14 cellular contexts compared by ENCODE assay signal in the genomic region with DNA sequence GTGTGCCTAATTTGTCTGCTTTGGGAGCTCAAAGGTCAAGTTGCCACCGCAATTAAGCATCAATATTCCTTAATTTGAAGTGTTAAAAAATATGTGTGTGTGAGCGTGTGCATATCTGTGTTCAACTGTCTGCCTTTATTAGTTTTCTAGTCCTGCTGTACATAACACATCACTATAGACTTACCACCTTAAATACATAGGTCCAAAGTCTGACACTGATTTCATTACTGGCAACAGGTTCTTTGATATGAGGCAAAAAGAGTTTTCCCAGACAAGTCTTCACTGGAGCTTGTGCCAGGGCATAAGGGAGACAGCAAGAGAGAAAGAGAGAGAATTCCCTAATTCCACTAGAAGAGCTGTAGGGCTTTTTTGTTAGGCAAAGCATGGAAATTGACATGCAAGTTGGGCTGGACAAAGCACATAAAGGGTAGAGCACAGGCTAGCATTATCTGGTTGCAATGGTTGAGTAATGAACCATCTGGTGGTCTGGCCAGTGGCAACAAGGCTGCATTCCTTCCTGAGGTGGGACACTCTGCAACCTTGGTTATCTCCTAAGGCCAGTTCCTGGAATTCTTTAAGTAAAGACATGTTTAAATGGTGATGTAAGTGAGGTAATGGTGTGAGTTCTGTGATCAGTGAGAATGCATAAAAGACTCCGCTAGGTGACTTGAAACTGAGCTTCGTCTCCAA.
DNase-seq lines count a peak whose midpoint lies in the region; ATAC-seq and TF ChIP-seq lines count a peak whose summit lies in the region.
"Had no signal": no experiment of that assay in that cellular context is flagged by ENCODE, and none has a peak within 500 bp of the region (broad histone marks: within the 10 kb centered on the region; RNA-seq: fewer than 3 reads in every experiment).

No MANE protein-coding gene starts in this region.

- H3K79me2 ChIP-seq in ACC112 (ENCODE audit: control insufficient read depth, insufficient read depth, low read length, unreplicated experiment), result no peaks in the 10 kb centered on the region

- ATAC-seq in GM18511 (IDR thresholded peaks at IDR 0.05; ENCODE audit: unreplicated experiment), result no peak
- ATAC-seq: A549; naive thymus-derived CD8-positive, alpha-beta T cell; stimulated activated naive CD8-positive, alpha-beta T cell treated with anti-CD3 and anti-CD28 coated beads, Interleukin-15, Interleukin-2, amounts not matched to agents 100 U/mL and 50 U/mL, for 24 hours had no signal

- H3K27me3 ChIP-seq in ACC112 (ENCODE audit: insufficient read depth, low read length), result no peaks in the 10 kb centered on the region
- H3K27me3 ChIP-seq: gastroesophageal sphincter had no signal

- H3K27ac ChIP-seq in ACC112 (ENCODE audit: low read depth, low read length), result peak overlapping the region; percentile 98
- H3K27ac ChIP-seq: A549 had no signal

- H2AFZ ChIP-seq in ACC112 (ENCODE audit: low read length, unreplicated experiment), result no peak overlapping the region

- H3K4me3 ChIP-seq in ACC112 (ENCODE audit: low read depth, low read length) (no peak overlapping the region), epithelial cell of proximal tubule (ENCODE audit: low read depth, low read length) (no peak overlapping the region)
- H3K4me3 ChIP-seq: A549, gastroesophageal sphincter had no signal

- no peak for TF ChIP-seq CTCF in epithelial cell of proximal tubule (conservative IDR thresholded peaks at IDR 0.05; ENCODE audit: low read depth, low read length)

- H3K4me1 ChIP-seq in ACC112 (ENCODE audit: control insufficient read depth, insufficient read depth, low read length, unreplicated experiment), result peaks cover 44% of the 10 kb centered on the region
- H3K4me1 ChIP-seq: A549 had no signal

- no peaks in the 10 kb centered on the region for H3K36me3 ChIP-seq in ACC112 (ENCODE audit: insufficient read depth, low read length)
- H3K36me3 ChIP-seq: gastroesophageal sphincter had no signal

- DNase-seq in LHCN-M2 (ENCODE audit: low read depth) (peak; percentile 67), epithelial cell of proximal tubule (ENCODE audit: low read depth) (peak; percentile 23), kidney glomerular epithelial cell (lab: John Stamatoyannopoulos, UW) (peak; percentile 55), NCI-H2081 treated with DMSO at 0.1 percent for 48 hours (lab: John Stamatoyannopoulos, UW) (no peak), amniotic stem cell (lab: John Stamatoyannopoulos, UW) (no peak), DMS153 treated with DMSO at 0.1 percent for 48 hours (lab: John Stamatoyannopoulos, UW; ENCODE audit: unreplicated experiment) (no peak)
- DNase-seq: activated CD8-positive, alpha-beta memory T cell treated with anti-CD3 and anti-CD28 coated beads for 24 hours; naive thymus-derived CD8-positive, alpha-beta T cell; NCI-H510A treated with DMSO at 0.1 percent for 48 hours; stimulated activated naive CD8-positive, alpha-beta T cell treated with anti-CD3 and anti-CD28 coated beads, Interleukin-15, Interleukin-2, amounts not matched to agents 100 U/mL and 50 U/mL, for 24 hours had no signal

Comparison
In these comparisons a context has a peak if more than half of its experiments do, and no peak if none do; other contexts are left out.
1. DNase-seq: peak in LHCN-M2 (single experiment), epithelial cell of proximal tubule (single experiment) and kidney glomerular epithelial cell (single experiment); none in NCI-H2081 treated with DMSO at 0.1 percent for 48 hours (single experiment), amniotic stem cell (single experiment) and DMS153 treated with DMSO at 0.1 percent for 48 hours (single experiment).